ENCODE assay signal across 9 cellular contexts in the genomic region with DNA sequence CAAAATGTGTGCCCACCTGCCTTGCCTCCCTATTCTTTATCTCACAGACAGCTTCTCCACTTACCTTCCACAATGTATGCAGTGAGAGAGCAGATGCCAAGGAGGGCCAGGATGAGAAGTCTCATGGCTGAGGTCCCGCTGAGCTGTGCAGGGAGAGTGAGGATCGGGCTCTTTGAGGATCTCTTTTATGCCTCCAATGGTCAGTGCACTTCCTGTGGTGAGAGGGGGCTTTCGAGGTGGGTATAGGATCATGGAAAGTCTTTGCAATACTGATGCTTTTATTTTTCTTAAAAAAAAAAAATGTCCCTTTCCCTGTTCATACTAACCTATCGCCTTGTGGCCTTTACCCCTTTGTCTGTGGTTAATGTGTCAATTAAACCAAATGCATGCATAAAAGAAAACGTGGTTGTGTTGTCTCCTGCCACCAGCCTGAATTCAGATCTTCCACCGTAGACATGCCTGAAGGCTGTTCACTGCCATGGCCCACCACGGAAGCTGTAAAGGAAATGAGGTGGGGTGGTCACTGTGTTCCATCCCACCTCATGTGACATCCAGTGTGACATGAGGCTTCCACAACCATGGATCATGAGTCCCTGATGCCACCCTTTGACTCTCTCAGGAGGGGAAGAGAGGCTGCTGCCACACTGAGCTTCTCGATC. TPM values are rescaled to one million over a fixed set of nuclear protein-coding genes. Genes with fewer than 3 reads are reported as not detected.
"Had no signal": no experiment of that assay in that cellular context is flagged by ENCODE, and none has a peak within 500 bp of the region (broad histone marks: within the 10 kb centered on the region; RNA-seq: fewer than 3 reads in every experiment).

A gene with protein sequence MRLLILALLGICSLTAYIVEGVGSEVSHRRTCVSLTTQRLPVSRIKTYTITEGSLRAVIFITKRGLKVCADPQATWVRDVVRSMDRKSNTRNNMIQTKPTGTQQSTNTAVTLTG (minus strand): TSS at position 158 of the 659 bp plus-strand sequence. CDS start 33 bp downstream, at position 125.

RNA-seq across cellular contexts. Expression of the gene that starts here (rescaled TPM):
- total RNA-seq: activated B cell treated with CpG ODN at 0.5 μM for 24 hours, ascending aorta, cardiac muscle cell, cerebellum, mucosa of gallbladder, occipital lobe, psoas muscle, SK-MEL-5, testis had no signal
- polyA plus RNA-seq: psoas muscle had no signal
